In the genomic region with DNA sequence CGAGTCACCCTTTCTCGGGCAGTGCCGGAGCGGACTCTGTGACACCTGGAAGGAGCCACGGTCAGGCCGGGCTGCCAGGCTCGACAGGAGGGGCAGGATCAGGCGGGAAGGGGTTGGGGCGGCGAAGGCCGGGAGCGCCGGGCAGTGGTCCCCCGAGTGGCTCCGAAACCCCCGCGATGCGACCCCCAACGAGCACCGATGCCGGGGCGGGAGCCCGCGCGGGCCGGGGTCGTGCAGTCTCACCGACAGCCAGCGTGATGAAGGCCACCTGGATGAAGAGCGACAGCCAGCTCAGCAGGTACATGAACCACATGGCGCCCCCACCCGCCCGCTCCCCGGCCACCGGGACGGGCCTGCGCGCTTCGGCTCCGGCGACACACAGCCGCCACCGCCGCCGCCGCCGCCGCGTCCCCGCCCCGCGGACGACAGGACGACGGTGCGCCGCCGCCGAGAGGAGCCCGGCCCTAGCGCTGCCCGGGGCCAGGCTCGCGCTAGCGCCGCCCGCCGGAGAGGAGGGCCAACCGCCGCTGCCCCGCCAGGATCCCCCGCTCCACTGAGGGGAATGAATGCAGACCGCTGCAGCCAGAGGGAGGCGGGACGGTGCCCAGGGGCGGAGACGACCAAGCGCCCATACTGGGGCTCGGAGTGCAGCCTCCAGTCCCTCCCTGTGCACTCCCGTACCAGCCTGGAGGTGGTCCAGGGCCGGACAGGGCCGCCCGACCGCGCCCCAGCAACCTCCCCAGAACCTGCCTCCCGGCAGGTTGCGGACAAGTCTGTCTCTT, we compare ENCODE assay signal across 1 cellular context.
TF ChIP-seq lines count a peak whose summit lies in the region.

Gene TEX261, minus strand, starts transcription at position 429 of the 782 bp plus-strand sequence. Its CDS starts 116 bp downstream, at position 313.

TF ChIP-seq in K562, 482 proteins besides CTCF, POLR2A, EP300 and RAD21 (continued from another document):
- TF ChIP-seq, protein P1, sequence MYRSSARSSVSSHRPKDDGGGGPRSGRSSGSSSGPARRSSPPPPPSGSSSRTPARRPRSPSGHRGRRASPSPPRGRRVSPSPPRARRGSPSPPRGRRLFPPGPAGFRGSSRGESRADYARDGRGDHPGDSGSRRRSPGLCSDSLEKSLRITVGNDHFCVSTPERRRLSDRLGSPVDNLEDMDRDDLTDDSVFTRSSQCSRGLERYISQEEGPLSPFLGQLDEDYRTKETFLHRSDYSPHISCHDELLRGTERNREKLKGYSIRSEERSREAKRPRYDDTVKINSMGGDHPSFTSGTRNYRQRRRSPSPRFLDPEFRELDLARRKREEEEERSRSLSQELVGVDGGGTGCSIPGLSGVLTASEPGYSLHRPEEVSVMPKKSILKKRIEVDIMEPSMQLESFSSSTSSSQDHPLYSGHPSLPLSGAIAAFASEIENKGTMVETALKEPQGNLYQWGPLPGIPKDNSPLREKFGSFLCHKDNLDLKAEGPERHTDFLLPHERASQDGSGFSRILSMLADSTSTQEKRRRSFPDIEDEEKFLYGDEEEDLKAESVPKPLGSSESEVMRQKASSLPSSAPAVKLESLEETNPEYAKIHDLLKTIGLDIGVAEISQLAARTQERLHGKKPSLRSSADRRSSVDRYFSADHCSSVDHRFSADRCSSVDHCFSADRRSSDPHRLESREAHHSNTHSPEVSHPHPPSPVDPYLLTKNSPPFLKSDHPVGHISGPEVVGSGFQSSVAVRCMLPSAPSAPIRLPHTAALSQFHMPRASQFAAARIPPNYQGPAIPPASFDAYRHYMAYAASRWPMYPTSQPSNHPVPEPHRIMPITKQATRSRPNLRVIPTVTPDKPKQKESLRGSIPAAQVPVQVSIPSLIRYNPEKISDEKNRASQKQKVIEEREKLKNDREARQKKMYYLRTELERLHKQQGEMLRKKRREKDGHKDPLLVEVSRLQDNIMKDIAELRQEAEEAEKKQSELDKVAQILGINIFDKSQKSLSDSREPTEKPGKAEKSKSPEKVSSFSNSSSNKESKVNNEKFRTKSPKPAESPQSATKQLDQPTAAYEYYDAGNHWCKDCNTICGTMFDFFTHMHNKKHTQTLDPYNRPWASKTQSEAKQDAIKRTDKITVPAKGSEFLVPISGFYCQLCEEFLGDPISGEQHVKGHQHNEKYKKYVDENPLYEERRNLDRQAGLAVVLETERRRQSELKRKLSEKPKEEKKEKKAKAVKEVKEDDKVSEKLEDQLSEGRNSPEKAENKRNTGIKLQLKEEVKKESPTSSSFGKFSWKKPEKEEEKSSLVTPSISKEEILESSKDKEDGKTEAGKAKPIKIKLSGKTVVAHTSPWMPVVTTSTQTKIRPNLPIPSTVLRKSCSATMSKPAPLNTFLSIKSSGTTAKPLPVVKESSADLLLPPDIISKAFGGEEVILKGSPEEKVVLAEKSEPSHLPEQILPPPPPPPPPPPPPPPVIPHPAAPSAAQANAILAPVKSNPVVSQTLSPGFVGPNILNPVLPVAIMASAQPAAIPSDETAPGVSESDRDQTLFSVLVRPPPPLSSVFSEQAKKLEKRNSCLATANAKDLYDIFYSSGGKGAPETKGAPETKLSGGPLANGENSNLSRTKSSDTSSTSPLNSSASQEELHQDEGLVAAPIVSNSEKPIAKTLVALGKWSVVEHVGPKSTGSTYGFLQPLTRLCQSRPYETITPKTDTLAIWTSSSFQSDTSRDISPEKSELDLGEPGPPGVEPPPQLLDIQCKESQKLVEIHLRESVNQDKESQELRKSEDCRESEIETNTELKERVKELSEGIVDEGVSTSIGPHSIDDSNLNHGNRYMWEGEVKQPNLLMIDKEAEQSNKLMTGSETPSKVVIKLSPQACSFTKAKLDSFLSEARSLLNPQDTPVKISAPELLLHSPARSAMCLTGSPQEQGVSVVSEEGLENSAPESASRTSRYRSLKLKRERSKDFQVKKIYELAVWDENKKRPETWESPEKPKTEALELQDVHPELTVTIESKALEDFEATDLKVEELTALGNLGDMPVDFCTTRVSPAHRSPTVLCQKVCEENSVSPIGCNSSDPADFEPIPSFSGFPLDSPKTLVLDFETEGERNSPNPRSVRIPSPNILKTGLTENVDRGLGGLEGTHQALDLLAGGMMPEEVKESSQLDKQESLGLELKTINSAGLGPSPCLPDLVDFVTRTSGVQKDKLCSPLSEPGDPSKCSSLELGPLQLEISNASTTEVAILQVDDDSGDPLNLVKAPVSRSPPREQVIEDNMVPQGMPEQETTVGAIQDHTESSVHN (IDR thresholded peaks at IDR 0.05; ENCODE audit: borderline replicate concordance in 1 of 2, low read depth in 1 of 2): no peak
TF ChIP-seq in K562: peak in this region for 72.
